Comparison of ENCODE assay signal across 10 cellular contexts in the genomic region with DNA sequence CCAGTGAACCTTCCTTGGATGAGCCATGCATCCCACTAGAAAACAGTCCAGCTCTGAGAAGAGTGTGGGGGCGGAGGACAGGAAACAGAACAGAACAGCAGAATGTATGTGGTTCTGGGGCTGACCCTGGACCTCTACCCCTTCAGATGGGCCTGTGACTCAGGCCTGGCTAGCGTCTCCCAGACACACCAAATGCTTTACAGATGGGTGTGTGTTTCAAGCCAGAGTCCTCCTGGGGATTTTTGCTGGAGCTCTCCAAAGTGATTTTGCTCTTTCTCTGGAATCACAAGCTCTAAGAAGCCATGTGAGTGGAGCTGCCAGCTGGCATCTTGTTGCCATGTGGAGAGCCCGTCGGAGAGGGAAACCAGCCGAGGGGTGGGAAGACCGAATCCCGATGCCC. TPM values are rescaled to one million over a fixed set of nuclear protein-coding genes. Genes with fewer than 3 reads are reported as not detected.
A peak's percentile ranks its signal among the peaks of the same experiment; 100 is the strongest.
DNase-seq lines count a peak whose midpoint lies in the region; TF ChIP-seq lines count a peak whose summit lies in the region.
"Had no signal": no experiment of that assay in that cellular context is flagged by ENCODE, and none has a peak within 500 bp of the region (broad histone marks: within the 10 kb centered on the region; RNA-seq: fewer than 3 reads in every experiment).

No MANE protein-coding gene starts in this region.

- no peaks in the 10 kb centered on the region for H3K9me3 Mint-ChIP-seq in brain
- H3K9me3 Mint-ChIP-seq: activated T-cell treated with anti-CD3 and anti-CD28 coated beads, Interleukin-2, amount 50 U/mL, for 4 hours had no signal

- peaks cover 40% of the 10 kb centered on the region for H3K36me3 Mint-ChIP-seq in brain

- no peak for TF ChIP-seq CTCF in brain (conservative IDR thresholded peaks at IDR 0.05)

- H3K27ac Mint-ChIP-seq in brain, result peak overlapping the region in 4 of 5 experiments; percentile 18 to 92 (median 56)

- H3K27me3 Mint-ChIP-seq in brain, result peaks cover 3% of the 10 kb centered on the region

- H3K4me1 Mint-ChIP-seq in brain, result peaks cover 13% of the 10 kb centered on the region

- peak; percentile 89 for DNase-seq in HCEC 1CT
- peak; percentile 91 for DNase-seq in iris pigment epithelial cell (ENCODE audit: low read depth)
- peak; percentile 65 for DNase-seq in superior temporal gyrus (ENCODE audit: extremely low spot score)
- DNase-seq in NOMO-1 treated with DMSO at 0.1 percent for 48 hours (lab: John Stamatoyannopoulos, UW; ENCODE audit: unreplicated experiment), result no peak
- no peak for DNase-seq in cerebellar nuclear complex (lab: John Stamatoyannopoulos, UW)
- no peak for DNase-seq in inferior parietal cortex (ENCODE audit: extremely low spot score)
- no peak for DNase-seq in DMS53 treated with DMSO at 0.1 percent for 48 hours (lab: John Stamatoyannopoulos, UW; ENCODE audit: unreplicated experiment)
- DNase-seq: activated T-cell treated with anti-CD3 and anti-CD28 coated beads, Interleukin-2, amount 50 U/mL, for 4 hours; NCI-H748 treated with DMSO at 0.1 percent for 48 hours had no signal

- no peak overlapping the region for H3K4me3 Mint-ChIP-seq in brain
- H3K4me3 Mint-ChIP-seq: activated T-cell treated with anti-CD3 and anti-CD28 coated beads, Interleukin-2, amount 50 U/mL, for 4 hours had no signal

RNA-seq across cellular contexts. Expression of a gene that starts 13.2 kb away (rescaled TPM):
- polyA plus RNA-seq in brain (ENCODE audit: insufficient read depth, low read depth, low replicate concordance), result 15.8 TPM

RNA-seq across cellular contexts. Expression of a gene that starts 20.9 kb away (rescaled TPM):
- polyA plus RNA-seq in brain (ENCODE audit: insufficient read depth, low read depth, low replicate concordance), result not detected

RNA-seq across cellular contexts. Expression of a gene that starts 28.5 kb away (rescaled TPM):
- 158 TPM for polyA plus RNA-seq in brain (ENCODE audit: insufficient read depth, low read depth, low replicate concordance)

RNA-seq across cellular contexts. Expression of a gene that starts 28.6 kb away (rescaled TPM):
- polyA plus RNA-seq in brain (ENCODE audit: insufficient read depth, low read depth, low replicate concordance), result 19.2 TPM

RNA-seq across cellular contexts. Expression of a gene that starts 35.0 kb away (rescaled TPM):
- 60.5 TPM for polyA plus RNA-seq in brain (ENCODE audit: insufficient read depth, low read depth, low replicate concordance)

Comparison
In these comparisons a context has a peak if more than half of its experiments do, and no peak if none do; other contexts are left out.
1. DNase-seq: peak in HCEC 1CT (single experiment), iris pigment epithelial cell (single experiment) and superior temporal gyrus (single experiment); none in NOMO-1 treated with DMSO at 0.1 percent for 48 hours (single experiment), cerebellar nuclear complex (0 of 2), inferior parietal cortex (single experiment) and DMS53 treated with DMSO at 0.1 percent for 48 hours (single experiment).